7 cellular contexts compared by ENCODE assay signal in the genomic region with DNA sequence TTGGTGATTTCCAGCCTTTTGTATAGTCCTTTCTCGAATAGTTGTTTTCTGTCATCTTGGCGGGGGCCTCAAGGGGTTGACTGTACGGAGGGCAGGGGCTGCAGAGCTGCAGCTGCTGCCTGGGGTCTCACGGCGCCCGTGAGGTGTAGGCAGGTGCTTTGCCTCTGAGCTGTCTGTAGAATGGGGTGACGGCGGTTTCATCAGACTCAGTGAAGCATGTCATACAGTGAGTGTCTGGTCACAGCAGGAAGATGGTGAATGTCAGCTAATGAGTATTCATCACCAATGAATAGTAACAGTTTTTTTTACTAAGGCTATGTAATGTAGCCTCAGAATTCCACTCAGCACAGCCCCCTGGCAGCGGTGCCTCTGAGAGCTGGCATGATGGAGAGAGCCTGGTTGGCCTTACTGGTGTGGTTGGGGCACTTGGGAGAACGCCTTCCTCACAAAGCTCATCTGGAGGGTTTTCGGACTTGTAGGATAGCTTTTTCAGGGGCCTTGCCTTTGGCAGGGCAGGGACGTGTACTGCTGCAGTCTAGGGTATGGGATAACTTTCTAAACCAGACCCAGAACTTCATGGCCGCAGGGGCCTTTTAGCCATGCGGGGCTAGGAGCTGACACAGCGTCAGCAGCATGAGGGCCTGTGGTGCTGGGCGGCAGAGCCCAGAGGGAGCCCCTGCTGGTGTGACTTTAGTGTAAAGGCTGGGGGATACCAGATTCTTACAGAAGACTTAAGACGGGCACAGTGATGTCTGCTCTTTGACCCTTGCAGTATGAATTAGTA. TPM values are rescaled to one million over a fixed set of nuclear protein-coding genes. Genes with fewer than 3 reads are reported as not detected.
DNase-seq lines count a peak whose midpoint lies in the region; ATAC-seq and TF ChIP-seq lines count a peak whose summit lies in the region.

No MANE protein-coding gene starts in this region.

- ATAC-seq in HG02623 (IDR thresholded peaks at IDR 0.05; ENCODE audit: unreplicated experiment): peak; percentile 80

- H3K4me3 Mint-ChIP-seq in Caco-2 (ENCODE audit: unreplicated experiment): no peak overlapping the region

- CTCF ChIA-PET in Caco-2 (lab: Charles Lee): no interaction called here

- no peaks in the 10 kb centered on the region for H3K9me3 Mint-ChIP-seq in Caco-2 (ENCODE audit: unreplicated experiment)

- POLR2A ChIA-PET in Caco-2 (lab: Charles Lee): no interaction called here

- peaks cover 38% of the 10 kb centered on the region for H3K36me3 Mint-ChIP-seq in Caco-2 (ENCODE audit: insufficient read depth, unreplicated experiment)

- H3K36me3 ChIP-seq in Caco-2 (ENCODE audit: control insufficient read depth, insufficient read depth, low read length): no peaks in the 10 kb centered on the region

- no peak overlapping the region for H3K4me3 ChIP-seq in Caco-2 (ENCODE audit: low read depth, low read length)

- TF ChIP-seq CTCF in Caco-2 (IDR thresholded peaks at IDR 0.05; ENCODE audit: insufficient read depth in 1 of 2, low read depth in 1 of 2, low read length in 1 of 2, severe bottlenecking in 1 of 2, unreplicated experiment in 1 of 2): no peak

- TF ChIP-seq POLR2A in GM18951 (IDR thresholded peaks at IDR 0.05; ENCODE audit: extremely low read depth, insufficient read depth, insufficient read length): peak; percentile 7

- peaks cover 28% of the 10 kb centered on the region for H3K4me1 Mint-ChIP-seq in Caco-2 (ENCODE audit: low read depth, unreplicated experiment)

- BruUV-seq in Caco-2 (replicated peaks; lab: Mats Ljungman, UMichigan): no TSS peak

- H3K4me1 ChIP-seq in Caco-2: peaks cover 26% of the 10 kb centered on the region

- DNase-seq in NCI-H2081 treated with DMSO at 0.1 percent for 48 hours (lab: John Stamatoyannopoulos, UW) (peak; percentile 33), germinal center (ENCODE audit: low spot score) (peak; percentile 68), Caco-2 (no peak), medulla oblongata (ENCODE audit: extremely low spot score) (no peak), caudate nucleus (lab: John Stamatoyannopoulos, UW) (no peak)

- H3K27me3 ChIP-seq in Caco-2 (replicated peaks; ENCODE audit: control insufficient read depth, insufficient read depth, low read length): no peaks in the 10 kb centered on the region

- no peak overlapping the region for H3K27ac Mint-ChIP-seq in Caco-2 (ENCODE audit: unreplicated experiment)

- no peak overlapping the region for H3K27ac ChIP-seq in caudate nucleus (ENCODE audit: low read depth, low read length)

- intact Hi-C loops in Caco-2 (cut with micrococcal nuclease; ENCODE audit: unreplicated experiment): no loop called here

- H3K27me3 Mint-ChIP-seq in Caco-2 (ENCODE audit: insufficient read depth, unreplicated experiment): no peaks in the 10 kb centered on the region

- H3K9me3 ChIP-seq in Caco-2: no peaks in the 10 kb centered on the region

- in situ Hi-C loops in GM18951 (cut with MboI; ENCODE audit: low sequenced_read_pairs, unreplicated experiment): loop anchor here (25.0 kb wide), 1 partner anchor 1241 kb away; no protein-coding TSS in a partner anchor

RNA-seq across cellular contexts. Expression of a gene that starts 15.0 kb away (rescaled TPM):
- total RNA-seq in Caco-2 (2022): 32.3 and 36.7 TPM in 2 replicates

Comparison
In these comparisons a context has a peak if more than half of its experiments do, and no peak if none do; other contexts are left out.
1. DNase-seq: peak in NCI-H2081 treated with DMSO at 0.1 percent for 48 hours (single experiment) and germinal center (single experiment); none in Caco-2 (0 of 2), medulla oblongata (single experiment) and caudate nucleus (0 of 61).